8 cellular contexts compared by ENCODE assay signal in the genomic region with DNA sequence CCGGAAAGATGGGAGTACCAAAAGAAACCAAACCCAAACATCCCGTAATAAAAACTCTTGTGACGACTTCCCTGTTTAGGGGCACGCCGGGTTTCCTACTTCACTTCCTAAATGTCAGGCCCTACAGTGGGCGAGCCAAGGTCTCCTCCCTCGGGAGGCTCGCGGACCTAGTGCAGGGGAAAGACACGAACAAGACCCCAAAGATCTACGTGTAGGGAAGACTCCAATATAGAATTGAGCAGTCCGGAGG. TPM values are rescaled to one million over a fixed set of nuclear protein-coding genes. Genes with fewer than 3 reads are reported as not detected.
DNase-seq lines count a peak whose midpoint lies in the region; ATAC-seq and TF ChIP-seq lines count a peak whose summit lies in the region.

No MANE protein-coding gene starts in this region.

- no peaks in the 10 kb centered on the region for H3K9me3 Mint-ChIP-seq in activated CD4-positive, alpha-beta T cell treated with anti-CD3 and anti-CD28 coated beads, Interleukin-2, amount 10 ng/mL, durations not matched to agents 24 days and 14 days
- H3K9me3 Mint-ChIP-seq in HFFc6, result no peaks in the 10 kb centered on the region
- peaks cover 0 to 2% (median 0%) of the 10 kb centered on the region in 5 experiments for H3K9me3 Mint-ChIP-seq in brain

- intact Hi-C loops in activated CD4-positive, alpha-beta T cell treated with anti-CD3 and anti-CD28 coated beads, Interleukin-2, amount 10 ng/mL, durations not matched to agents 24 days and 14 days (cut with micrococcal nuclease), result loop anchor here (1.0 to 5.0 kb wide), 3 partner anchors 16 to 687 kb away; a partner anchor contains a TSS

- TF ChIP-seq CTCF in HFFc6 (IDR thresholded peaks at IDR 0.05), result no peak
- no peak for TF ChIP-seq CTCF in brain (conservative IDR thresholded peaks at IDR 0.05)

- DNase-seq in activated CD4-positive, alpha-beta T cell treated with anti-CD3 and anti-CD28 coated beads, Interleukin-2, amount 10 ng/mL, durations not matched to agents 24 days and 14 days, result no peak
- DNase-seq in activated CD4-positive, alpha-beta T cell treated with anti-CD3 and anti-CD28 coated beads, Interleukin-2, amount 50 U/mL, for 1 hour, result no peak
- DNase-seq in HFFc6 (no peak), NCI-H226 (peak; percentile 28), inferior parietal cortex (ENCODE audit: extremely low spot score) (peak; percentile 43), superior temporal gyrus (ENCODE audit: extremely low spot score) (no peak)
- DNase-seq in stimulated activated naive CD8-positive, alpha-beta T cell treated with anti-CD3 and anti-CD28 coated beads, Interleukin-15, Interleukin-2, amounts not matched to agents 100 U/mL and 50 U/mL, for 24 hours, result peak; percentile 38

- ATAC-seq in stimulated activated naive CD8-positive, alpha-beta T cell treated with anti-CD3 and anti-CD28 coated beads, Interleukin-15, Interleukin-2, amounts not matched to agents 100 U/mL and 50 U/mL, for 24 hours, result peak; percentile 3

- peaks cover 27% of the 10 kb centered on the region for H3K4me1 Mint-ChIP-seq in activated CD4-positive, alpha-beta T cell treated with anti-CD3 and anti-CD28 coated beads, Interleukin-2, amount 10 ng/mL, durations not matched to agents 24 days and 14 days
- H3K4me1 Mint-ChIP-seq in HFFc6 (ENCODE audit: low read depth), result peaks cover 6% of the 10 kb centered on the region; the same call in 1 of the 2 replicates
- H3K4me1 Mint-ChIP-seq in brain, result peaks cover 59% of the 10 kb centered on the region

- peak overlapping the region; percentile 89 for H3K27ac Mint-ChIP-seq in activated CD4-positive, alpha-beta T cell treated with anti-CD3 and anti-CD28 coated beads, Interleukin-2, amount 10 ng/mL, durations not matched to agents 24 days and 14 days
- H3K27ac Mint-ChIP-seq in HFFc6 (peak overlapping the region; percentile 97), brain (peak overlapping the region; percentile 95 to 98 (median 96))

- no peaks in the 10 kb centered on the region for H3K36me3 Mint-ChIP-seq in activated CD4-positive, alpha-beta T cell treated with anti-CD3 and anti-CD28 coated beads, Interleukin-2, amount 10 ng/mL, durations not matched to agents 24 days and 14 days (ENCODE audit: low read depth)
- H3K36me3 Mint-ChIP-seq in HFFc6 (ENCODE audit: low read depth) (no peaks in the 10 kb centered on the region), brain (no peaks in the 10 kb centered on the region)

- H3K27me3 Mint-ChIP-seq in activated CD4-positive, alpha-beta T cell treated with anti-CD3 and anti-CD28 coated beads, Interleukin-2, amount 10 ng/mL, durations not matched to agents 24 days and 14 days, result no peaks in the 10 kb centered on the region
- H3K27me3 Mint-ChIP-seq in HFFc6 (ENCODE audit: insufficient read depth) (no peaks in the 10 kb centered on the region), brain (no peaks in the 10 kb centered on the region)

- H3K4me3 Mint-ChIP-seq in activated CD4-positive, alpha-beta T cell treated with anti-CD3 and anti-CD28 coated beads, Interleukin-2, amount 10 ng/mL, durations not matched to agents 24 days and 14 days, result peak overlapping the region; percentile 89
- H3K4me3 Mint-ChIP-seq in HFFc6 (peak overlapping the region; percentile 97), brain (peak overlapping the region; percentile 95 to 98 (median 97))

RNA-seq across cellular contexts. Expression of a gene that starts 0.6 kb away (rescaled TPM):
- 23.7 and 25.2 TPM in 2 replicates for total RNA-seq in activated CD4-positive, alpha-beta T cell treated with anti-CD3 and anti-CD28 coated beads, Interleukin-2, amount 10 ng/mL, durations not matched to agents 24 days and 14 days
- total RNA-seq in HFFc6 (2021; fragmentation: NEBNext Ultra II Directional; extraction: Animal tissue kit (Norgen Biotek cat#: 25700)), result 10 to 100 TPM; 18.5 to 22.4 (median 21.6) TPM
- polyA plus RNA-seq in brain (ENCODE audit: insufficient read depth, low read depth, low replicate concordance), result 7.3 TPM

RNA-seq across cellular contexts. Expression of a gene that starts 15.7 kb away (rescaled TPM):
- 76.1 and 77.9 TPM in 2 replicates for total RNA-seq in activated CD4-positive, alpha-beta T cell treated with anti-CD3 and anti-CD28 coated beads, Interleukin-2, amount 10 ng/mL, durations not matched to agents 24 days and 14 days
- 100 to 1,000 TPM; 128 to 177 (median 157) TPM for total RNA-seq in HFFc6 (2021; fragmentation: NEBNext Ultra II Directional; extraction: Animal tissue kit (Norgen Biotek cat#: 25700))
- 336 TPM for polyA plus RNA-seq in brain (ENCODE audit: insufficient read depth, low read depth, low replicate concordance)

RNA-seq across cellular contexts. Expression of a gene that starts 16.0 kb away (rescaled TPM):
- total RNA-seq in activated CD4-positive, alpha-beta T cell treated with anti-CD3 and anti-CD28 coated beads, Interleukin-2, amount 10 ng/mL, durations not matched to agents 24 days and 14 days, result 111 and 120 TPM in 2 replicates
- 100 to 1,000 TPM in 4 of 6 experiments, 10 to 100 TPM in 2; 88.6 to 116 (median 105) TPM for total RNA-seq in HFFc6 (2021; fragmentation: NEBNext Ultra II Directional; extraction: Animal tissue kit (Norgen Biotek cat#: 25700))
- 23.9 TPM for polyA plus RNA-seq in brain (ENCODE audit: insufficient read depth, low read depth, low replicate concordance)

Comparison
In these comparisons a context has a peak if more than half of its experiments do, and no peak if none do; other contexts are left out.
1. DNase-seq: peak in NCI-H226 (single experiment), inferior parietal cortex (single experiment) and stimulated activated naive CD8-positive, alpha-beta T cell treated with anti-CD3 and anti-CD28 coated beads, Interleukin-15, Interleukin-2, amounts not matched to agents 100 U/mL and 50 U/mL, for 24 hours (single experiment); none in activated CD4-positive, alpha-beta T cell treated with anti-CD3 and anti-CD28 coated beads, Interleukin-2, amount 10 ng/mL, durations not matched to agents 24 days and 14 days (single experiment), activated CD4-positive, alpha-beta T cell treated with anti-CD3 and anti-CD28 coated beads, Interleukin-2, amount 50 U/mL, for 1 hour (single experiment), HFFc6 (single experiment) and superior temporal gyrus (single experiment).
2. Peak in every context shown above with its lines, with median percentiles within 50 percentile points of each other: H3K27ac Mint-ChIP-seq and H3K4me3 Mint-ChIP-seq.